9 cellular contexts compared by ENCODE assay signal in the genomic region with DNA sequence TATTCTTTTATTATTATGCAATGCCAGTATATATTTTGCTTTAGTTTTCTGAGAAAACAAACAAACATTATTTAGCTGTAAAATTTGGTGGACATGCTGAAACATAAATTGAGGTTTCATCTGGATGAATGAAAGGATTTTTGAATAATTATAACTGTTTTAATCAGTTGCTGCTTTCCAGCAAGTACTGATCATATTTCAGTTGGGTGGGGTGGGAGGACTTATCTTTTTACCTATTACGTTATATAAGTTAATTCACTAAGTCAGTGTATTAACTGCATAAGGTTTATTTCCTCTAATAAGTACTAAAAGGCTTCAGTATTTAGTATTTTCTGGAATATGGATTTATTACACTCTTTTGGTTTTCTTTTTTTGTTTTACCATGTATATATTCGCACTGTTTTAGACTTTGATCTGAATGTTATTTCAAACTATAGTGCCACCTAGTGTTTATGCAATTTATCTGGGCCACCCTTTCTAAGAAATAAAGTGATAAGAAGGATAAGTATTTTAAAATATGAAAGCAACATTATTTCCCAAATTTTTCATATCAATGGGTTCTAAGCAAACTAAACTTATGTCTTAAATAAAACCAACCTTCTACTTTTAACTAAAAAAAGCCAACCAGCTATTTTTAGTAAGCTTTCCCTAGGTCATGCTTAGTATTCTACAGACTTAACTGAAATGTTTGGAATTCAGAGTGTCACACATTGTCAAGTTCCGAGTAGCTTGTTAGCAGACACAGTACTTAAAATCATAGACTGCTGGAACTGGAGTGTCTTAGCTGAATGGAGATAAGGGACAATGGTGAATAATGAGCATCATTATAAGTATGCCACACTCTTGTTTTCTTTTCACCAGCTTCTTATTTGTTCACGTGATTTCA.
A peak's percentile ranks its signal among the peaks of the same experiment; 100 is the strongest.
DNase-seq lines count a peak whose midpoint lies in the region; ATAC-seq, FAIRE-seq and TF ChIP-seq lines count a peak whose summit lies in the region.
"Had no signal": no experiment of that assay in that cellular context is flagged by ENCODE, and none has a peak within 500 bp of the region (broad histone marks: within the 10 kb centered on the region; RNA-seq: fewer than 3 reads in every experiment).

No MANE protein-coding gene starts in this region.

- H3K4me1 Mint-ChIP-seq in CD8-positive, alpha-beta memory T cell: no peaks in the 10 kb centered on the region

- CTCF ChIA-PET in CD8-positive, alpha-beta memory T cell (lab: Charles Lee): interaction anchor here (0.6 to 1.4 kb wide), 3 partner anchors 11 to 379 kb away, joined by 3 to 5 read pairs (median 3); no protein-coding TSS in a partner anchor

- H3F3A ChIP-seq in SU-DHL-6 (ENCODE audit: insufficient read depth): no peaks in the 10 kb centered on the region

- peak; percentile 49 for DNase-seq in kidney glomerular epithelial cell (lab: John Stamatoyannopoulos, UW)
- no peak for DNase-seq in activated CD8-positive, alpha-beta memory T cell treated with anti-CD3 and anti-CD28 coated beads for 24 hours
- DNase-seq in CD8-positive, alpha-beta memory T cell: no peak

- H2AFZ ChIP-seq in KMS-11 (ENCODE audit: low read depth) (no peak overlapping the region), SU-DHL-6 (ENCODE audit: low read depth, low read length, severe bottlenecking) (no peak overlapping the region)

- H3K4me2 ChIP-seq in KMS-11: no peak overlapping the region
- H3K4me2 ChIP-seq in SU-DHL-6 (ENCODE audit: low read depth, low read length, poor library complexity, severe bottlenecking): no peak overlapping the region

- peaks cover 2 to 19% of the 10 kb centered on the region in 2 donors for H3K27me3 Mint-ChIP-seq in CD8-positive, alpha-beta memory T cell

- no peaks in the 10 kb centered on the region for H3K79me2 ChIP-seq in KMS-11 (ENCODE audit: insufficient read depth, low read depth)
- no peaks in the 10 kb centered on the region for H3K79me2 ChIP-seq in SU-DHL-6 (ENCODE audit: insufficient read depth, low read length)

- no peaks in the 10 kb centered on the region for H3K9me3 Mint-ChIP-seq in CD8-positive, alpha-beta memory T cell

- H3K27me3 ChIP-seq in KMS-11 (ENCODE audit: insufficient read depth, low read depth): no peaks in the 10 kb centered on the region
- H3K27me3 ChIP-seq in SU-DHL-6 (ENCODE audit: low read length): no peaks in the 10 kb centered on the region
- H3K27me3 ChIP-seq in CD8-positive, alpha-beta memory T cell (ENCODE audit: insufficient read depth, low read length, poor library complexity, severe bottlenecking): no peaks in the 10 kb centered on the region
- H3K27me3 ChIP-seq: SJSA1 had no signal

- POLR2A ChIA-PET in CD8-positive, alpha-beta memory T cell (lab: Charles Lee): no interaction called here

- H3K27ac ChIP-seq in KMS-11: no peak overlapping the region
- H3K27ac ChIP-seq in SU-DHL-6 (ENCODE audit: low read depth, low read length): no peak overlapping the region
- no peak overlapping the region for H3K27ac ChIP-seq in CD8-positive, alpha-beta memory T cell (ENCODE audit: low read depth, low read length)
- H3K27ac ChIP-seq: SJSA1 had no signal

- H3K9me3 ChIP-seq in SU-DHL-6 (ENCODE audit: insufficient read depth, low read length): no peaks in the 10 kb centered on the region
- H3K9me3 ChIP-seq in CD8-positive, alpha-beta memory T cell (ENCODE audit: low read length): no peaks in the 10 kb centered on the region
- H3K9me3 ChIP-seq: SJSA1 had no signal

- H3K4me3 Mint-ChIP-seq in CD8-positive, alpha-beta memory T cell: no peak overlapping the region

- H4K20me1 ChIP-seq in KMS-11 (ENCODE audit: insufficient read depth) (no peaks in the 10 kb centered on the region), SU-DHL-6 (ENCODE audit: low read depth, low read length) (no peaks in the 10 kb centered on the region)

- no peak for ATAC-seq in HG02759 (IDR thresholded peaks at IDR 0.05; ENCODE audit: unreplicated experiment)
- no peak for ATAC-seq in HG03521 (IDR thresholded peaks at IDR 0.05; ENCODE audit: unreplicated experiment)

- H3K9ac ChIP-seq in KMS-11 (no peak overlapping the region), SU-DHL-6 (ENCODE audit: low read length) (no peak overlapping the region)

- no peaks in the 10 kb centered on the region for H3K9me2 ChIP-seq in SU-DHL-6 (replicated peaks; ENCODE audit: insufficient read depth, low read length)

- H3K36me3 ChIP-seq in KMS-11 (ENCODE audit: insufficient read depth) (no peaks in the 10 kb centered on the region), SU-DHL-6 (ENCODE audit: low read length) (no peaks in the 10 kb centered on the region)
- no peaks in the 10 kb centered on the region for H3K36me3 ChIP-seq in CD8-positive, alpha-beta memory T cell (ENCODE audit: insufficient read depth, low read length)
- H3K36me3 ChIP-seq: SJSA1 had no signal

- TF ChIP-seq CTCF in KMS-11 (conservative IDR thresholded peaks at IDR 0.05; ENCODE audit: low read depth, low read length) (peak; percentile 69), SU-DHL-6 (IDR thresholded peaks at IDR 0.05; ENCODE audit: insufficient read depth, low read length, poor library complexity, severe bottlenecking) (peak; percentile 87)

- H3K36me3 Mint-ChIP-seq in CD8-positive, alpha-beta memory T cell: no peaks in the 10 kb centered on the region

- peak; percentile 94 for FAIRE-seq in G401.6 (lab: Jason Lieb, UNC)

- H3K4me3 ChIP-seq in KMS-11 (IDR thresholded peaks at IDR 0.05; ENCODE audit: insufficient read depth, low read depth, low read length) (no peak overlapping the region), SU-DHL-6 (ENCODE audit: insufficient read depth, low read length, poor library complexity, severe bottlenecking) (no peak overlapping the region)
- no peak overlapping the region for H3K4me3 ChIP-seq in CD8-positive, alpha-beta memory T cell (ENCODE audit: low read length)
- H3K4me3 ChIP-seq: SJSA1 had no signal

- no peaks in the 10 kb centered on the region for H3K4me1 ChIP-seq in KMS-11 (ENCODE audit: low read depth, poor library complexity, severe bottlenecking)
- no peaks in the 10 kb centered on the region for H3K4me1 ChIP-seq in CD8-positive, alpha-beta memory T cell (ENCODE audit: insufficient read depth, low read length)

- H3K27ac Mint-ChIP-seq in CD8-positive, alpha-beta memory T cell: no peak overlapping the region
